Comparison of ENCODE assay signal across 1 cellular context in the genomic region with DNA sequence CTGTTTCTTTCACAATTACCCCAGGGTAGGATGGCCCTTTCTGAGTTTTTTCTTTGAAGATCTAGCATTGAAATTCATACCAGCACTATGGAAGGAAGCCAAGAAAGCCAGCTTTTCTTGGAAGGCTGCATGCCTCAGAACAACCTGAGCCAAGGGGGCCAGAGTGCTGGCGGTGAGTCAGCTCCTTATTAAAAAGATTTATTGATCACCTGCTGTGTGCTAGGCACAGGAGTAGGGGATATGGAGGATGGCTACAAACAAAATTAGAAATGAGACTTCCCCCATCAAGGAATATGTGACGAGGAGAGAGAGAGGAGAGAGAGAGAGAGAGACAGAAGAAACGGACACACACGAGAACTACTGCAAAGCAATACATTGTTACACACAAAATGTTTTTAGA.
TF ChIP-seq lines count a peak whose summit lies in the region.

No MANE protein-coding gene starts in this region.

TF ChIP-seq in GM23338, 12 proteins besides CTCF, POLR2A, EP300 and RAD21 (continued from another document):
- TF ChIP-seq, protein P1, sequence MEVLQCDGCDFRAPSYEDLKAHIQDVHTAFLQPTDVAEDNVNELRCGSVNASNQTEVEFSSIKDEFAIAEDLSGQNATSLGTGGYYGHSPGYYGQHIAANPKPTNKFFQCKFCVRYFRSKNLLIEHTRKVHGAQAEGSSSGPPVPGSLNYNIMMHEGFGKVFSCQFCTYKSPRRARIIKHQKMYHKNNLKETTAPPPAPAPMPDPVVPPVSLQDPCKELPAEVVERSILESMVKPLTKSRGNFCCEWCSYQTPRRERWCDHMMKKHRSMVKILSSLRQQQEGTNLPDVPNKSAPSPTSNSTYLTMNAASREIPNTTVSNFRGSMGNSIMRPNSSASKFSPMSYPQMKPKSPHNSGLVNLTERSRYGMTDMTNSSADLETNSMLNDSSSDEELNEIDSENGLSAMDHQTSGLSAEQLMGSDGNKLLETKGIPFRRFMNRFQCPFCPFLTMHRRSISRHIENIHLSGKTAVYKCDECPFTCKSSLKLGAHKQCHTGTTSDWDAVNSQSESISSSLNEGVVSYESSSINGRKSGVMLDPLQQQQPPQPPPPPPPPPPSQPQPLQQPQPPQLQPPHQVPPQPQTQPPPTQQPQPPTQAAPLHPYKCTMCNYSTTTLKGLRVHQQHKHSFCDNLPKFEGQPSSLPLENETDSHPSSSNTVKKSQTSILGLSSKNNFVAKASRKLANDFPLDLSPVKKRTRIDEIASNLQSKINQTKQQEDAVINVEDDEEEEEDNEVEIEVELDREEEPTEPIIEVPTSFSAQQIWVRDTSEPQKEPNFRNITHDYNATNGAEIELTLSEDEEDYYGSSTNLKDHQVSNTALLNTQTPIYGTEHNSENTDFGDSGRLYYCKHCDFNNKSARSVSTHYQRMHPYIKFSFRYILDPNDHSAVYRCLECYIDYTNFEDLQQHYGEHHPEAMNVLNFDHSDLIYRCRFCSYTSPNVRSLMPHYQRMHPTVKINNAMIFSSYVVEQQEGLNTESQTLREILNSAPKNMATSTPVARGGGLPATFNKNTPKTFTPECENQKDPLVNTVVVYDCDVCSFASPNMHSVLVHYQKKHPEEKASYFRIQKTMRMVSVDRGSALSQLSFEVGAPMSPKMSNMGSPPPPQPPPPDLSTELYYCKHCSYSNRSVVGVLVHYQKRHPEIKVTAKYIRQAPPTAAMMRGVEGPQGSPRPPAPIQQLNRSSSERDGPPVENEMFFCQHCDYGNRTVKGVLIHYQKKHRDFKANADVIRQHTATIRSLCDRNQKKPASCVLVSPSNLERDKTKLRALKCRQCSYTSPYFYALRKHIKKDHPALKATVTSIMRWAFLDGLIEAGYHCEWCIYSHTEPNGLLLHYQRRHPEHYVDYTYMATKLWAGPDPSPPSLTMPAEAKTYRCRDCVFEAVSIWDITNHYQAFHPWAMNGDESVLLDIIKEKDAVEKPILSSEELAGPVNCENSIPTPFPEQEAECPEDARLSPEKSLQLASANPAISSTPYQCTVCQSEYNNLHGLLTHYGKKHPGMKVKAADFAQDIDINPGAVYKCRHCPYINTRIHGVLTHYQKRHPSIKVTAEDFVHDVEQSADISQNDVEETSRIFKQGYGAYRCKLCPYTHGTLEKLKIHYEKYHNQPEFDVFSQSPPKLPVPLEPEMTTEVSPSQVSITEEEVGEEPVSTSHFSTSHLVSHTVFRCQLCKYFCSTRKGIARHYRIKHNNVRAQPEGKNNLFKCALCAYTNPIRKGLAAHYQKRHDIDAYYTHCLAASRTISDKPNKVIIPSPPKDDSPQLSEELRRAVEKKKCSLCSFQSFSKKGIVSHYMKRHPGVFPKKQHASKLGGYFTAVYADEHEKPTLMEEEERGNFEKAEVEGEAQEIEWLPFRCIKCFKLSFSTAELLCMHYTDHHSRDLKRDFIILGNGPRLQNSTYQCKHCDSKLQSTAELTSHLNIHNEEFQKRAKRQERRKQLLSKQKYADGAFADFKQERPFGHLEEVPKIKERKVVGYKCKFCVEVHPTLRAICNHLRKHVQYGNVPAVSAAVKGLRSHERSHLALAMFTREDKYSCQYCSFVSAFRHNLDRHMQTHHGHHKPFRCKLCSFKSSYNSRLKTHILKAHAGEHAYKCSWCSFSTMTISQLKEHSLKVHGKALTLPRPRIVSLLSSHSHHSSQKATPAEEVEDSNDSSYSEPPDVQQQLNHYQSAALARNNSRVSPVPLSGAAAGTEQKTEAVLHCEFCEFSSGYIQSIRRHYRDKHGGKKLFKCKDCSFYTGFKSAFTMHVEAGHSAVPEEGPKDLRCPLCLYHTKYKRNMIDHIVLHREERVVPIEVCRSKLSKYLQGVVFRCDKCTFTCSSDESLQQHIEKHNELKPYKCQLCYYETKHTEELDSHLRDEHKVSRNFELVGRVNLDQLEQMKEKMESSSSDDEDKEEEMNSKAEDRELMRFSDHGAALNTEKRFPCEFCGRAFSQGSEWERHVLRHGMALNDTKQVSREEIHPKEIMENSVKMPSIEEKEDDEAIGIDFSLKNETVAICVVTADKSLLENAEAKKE (CRISPR knock-in tag; IDR thresholded peaks at IDR 0.05), result no peak
- TF ChIP-seq EZH2phosphoT487 (IDR thresholded peaks at IDR 0.05; ENCODE audit: unreplicated experiment), result no peak
- TF ChIP-seq POLR2AphosphoS5 (IDR thresholded peaks at IDR 0.05; ENCODE audit: low read depth), result no peak
